8 cellular contexts compared by ENCODE assay signal in genomic region chr17:1535737-1536136, GRCh38.
"Had no signal": no experiment of that assay in that cellular context is flagged by ENCODE, and none has a peak within 500 bp of the region (broad histone marks: within the 10 kb centered on the region; RNA-seq: fewer than 3 reads in every experiment).

No MANE protein-coding gene starts in this region.

- H3K27ac ChIP-seq: GM23248 had no signal

- H2AFZ ChIP-seq: GM23248 had no signal

- H3K27me3 Mint-ChIP-seq: IgD-negative memory B cell had no signal

- ATAC-seq: HCT116 had no signal

- DNase-seq: GM23248, GOT3, H7, HFFc6 had no signal

- FAIRE-seq: HTR-8/SVneo had no signal

- H3K9me3 ChIP-seq: HAP-1 had no signal

- H3K4me3 Mint-ChIP-seq: HFFc6, IgD-negative memory B cell had no signal

- H3K4me1 ChIP-seq: HAP-1 had no signal

- H3K27ac Mint-ChIP-seq: HFFc6, IgD-negative memory B cell had no signal

- H3K9ac ChIP-seq: GM23248 had no signal

- H3K9me3 Mint-ChIP-seq: HFFc6, IgD-negative memory B cell had no signal

- H3K4me3 ChIP-seq: GM23248, HAP-1 had no signal
